ENCODE assay signal across 17 cellular contexts in genomic region chrX:22118161-22118830, GRCh38.
DNase-seq lines count a peak whose midpoint lies in the region; ATAC-seq, FAIRE-seq and TF ChIP-seq lines count a peak whose summit lies in the region.
"Had no signal": no experiment of that assay in that cellular context is flagged by ENCODE, and none has a peak within 500 bp of the region (broad histone marks: within the 10 kb centered on the region; RNA-seq: fewer than 3 reads in every experiment).

No MANE protein-coding gene starts in this region.

- no peak overlapping the region; the same call in 1 of the 2 replicates for H3K27ac Mint-ChIP-seq in GM23338
- H3K27ac Mint-ChIP-seq in activated T-helper 1 cell treated with anti-CD3 and anti-CD28 coated beads, Interleukin-12 subunit alpha, Interleukin-12 subunit beta, Interleukin-2, Interleukin-4 antibody, amounts not matched to agents 30 ng/mL and 10 ng/mL and 1 ng/mL, durations not matched to agents 14 hours and 24 hours and 36 hours: peak overlapping the region; percentile 84
- H3K27ac Mint-ChIP-seq in CD4-positive, alpha-beta T cell: no peak overlapping the region

- H3K4me2 ChIP-seq in A549: peak overlapping the region; percentile 66
- 0 out of 2 replicates have a peak overlapping the region, but pooled peaks have one; percentile 12 for H3K4me2 ChIP-seq in GM23338

- H3K27me3 ChIP-seq in GM23338 (ENCODE audit: insufficient read depth): no peaks in the 10 kb centered on the region
- no peaks in the 10 kb centered on the region for H3K27me3 ChIP-seq in CD4-positive, alpha-beta T cell (ENCODE audit: control insufficient read depth, insufficient read depth, low read length)

- no peak for TF ChIP-seq RAD21 in A549 (conservative IDR thresholded peaks at IDR 0.05 in 1 of 2, IDR thresholded peaks at IDR 0.05 in 1 of 2)

- H3K9me3 Mint-ChIP-seq in GM23338: no peaks in the 10 kb centered on the region
- H3K9me3 Mint-ChIP-seq in activated T-helper 1 cell treated with anti-CD3 and anti-CD28 coated beads, Interleukin-12 subunit alpha, Interleukin-12 subunit beta, Interleukin-2, Interleukin-4 antibody, amounts not matched to agents 30 ng/mL and 10 ng/mL and 1 ng/mL, durations not matched to agents 14 hours and 24 hours and 36 hours: no peaks in the 10 kb centered on the region
- H3K9me3 Mint-ChIP-seq in CD4-positive, alpha-beta T cell: no peaks in the 10 kb centered on the region
- H3K9me3 Mint-ChIP-seq: neural crest cell had no signal

- DNase-seq in A549 (ENCODE audit: low read depth in 1 of 2, low spot score in 1 of 2): peak in 1 of 2 experiments; percentile 33
- DNase-seq in GM23338 (ENCODE audit: low spot score): peak; percentile 17
- DNase-seq in activated T-helper 1 cell treated with anti-CD3 and anti-CD28 coated beads, Interleukin-12 subunit alpha, Interleukin-12 subunit beta, Interleukin-2, Interleukin-4 antibody, amounts not matched to agents 30 ng/mL and 10 ng/mL and 1 ng/mL, durations not matched to agents 14 hours and 24 hours and 36 hours (ENCODE audit: low spot score): no peak
- DNase-seq in iPS-NIHi7 (ENCODE audit: extremely low spot score): peak; percentile 51
- DNase-seq in EL: no peak
- DNase-seq in central memory CD4-positive, alpha-beta T cell: no peak
- DNase-seq in CD4-positive, alpha-beta T cell: no peak
- no peak for DNase-seq in HCEC 1CT
- DNase-seq: activated naive CD4-positive, alpha-beta T cell; Calu3; erythroblast; mesendoderm; NCI-H1417 treated with DMSO at 0.1 percent for 48 hours; SIG-M5 had no signal

- peak; percentile 59 to 64; a peak in 3 of 6 replicates for ATAC-seq in A549
- no peak for ATAC-seq in GM23338
- ATAC-seq in CD4-positive, alpha-beta T cell (ENCODE audit: poor library complexity): no peak
- ATAC-seq: activated CD4-positive, CD25-positive, alpha-beta regulatory T cell treated with anti-CD3 and anti-CD28 coated beads, Interleukin-2, amount 50 U/mL, for 24 hours had no signal

- H2AFZ ChIP-seq in GM23338: peak overlapping the region; percentile 28; the same call in 1 of the 2 replicates

- H3K27ac ChIP-seq in A549: peak overlapping the region; percentile 24 to 41; a peak in 2 of 6 replicates
- peak overlapping the region; percentile 61 for H3K27ac ChIP-seq in GM23338 (ENCODE audit: low read depth)
- no peak overlapping the region for H3K27ac ChIP-seq in CD4-positive, alpha-beta T cell (ENCODE audit: low read depth, low read length)
- H3K27ac ChIP-seq: HL-60 had no signal

- intact Hi-C loops in activated T-helper 1 cell treated with anti-CD3 and anti-CD28 coated beads, Interleukin-12 subunit alpha, Interleukin-12 subunit beta, Interleukin-2, Interleukin-4 antibody, amounts not matched to agents 30 ng/mL and 10 ng/mL and 1 ng/mL, durations not matched to agents 14 hours and 24 hours and 36 hours (cut with micrococcal nuclease): loop anchor here (2.0 kb wide), 1 partner anchor 51 kb away; no protein-coding TSS in a partner anchor
- intact Hi-C loops in CD4-positive, alpha-beta T cell (cut with DNase I, micrococcal nuclease): no loop called here

- TF ChIP-seq EP300 in A549 (IDR thresholded peaks at IDR 0.05): no peak

- H3K27me3 Mint-ChIP-seq in GM23338 (ENCODE audit: insufficient read depth, low read depth, poor library complexity): peaks cover 2% of the 10 kb centered on the region
- no peaks in the 10 kb centered on the region for H3K27me3 Mint-ChIP-seq in activated T-helper 1 cell treated with anti-CD3 and anti-CD28 coated beads, Interleukin-12 subunit alpha, Interleukin-12 subunit beta, Interleukin-2, Interleukin-4 antibody, amounts not matched to agents 30 ng/mL and 10 ng/mL and 1 ng/mL, durations not matched to agents 14 hours and 24 hours and 36 hours (ENCODE audit: insufficient read depth)
- no peaks in the 10 kb centered on the region for H3K27me3 Mint-ChIP-seq in CD4-positive, alpha-beta T cell

- no peaks in the 10 kb centered on the region for H3F3A ChIP-seq in GM23338 (replicated peaks; ENCODE audit: low read depth)

- no peak for FAIRE-seq in A549 (lab: Jason Lieb, UNC)

- POLR2A ChIA-PET in A549 (lab: Yijun Ruan, JAX): no interaction called here
- POLR2A ChIA-PET in CD4-positive, alpha-beta T cell (lab: Charles Lee): no interaction called here

- H3K4me3 ChIP-seq in A549: no peak overlapping the region
- H3K4me3 ChIP-seq in GM23338: no peak overlapping the region

- peaks cover 16% of the 10 kb centered on the region for H3K4me1 Mint-ChIP-seq in GM23338
- peaks cover 6% of the 10 kb centered on the region for H3K4me1 Mint-ChIP-seq in activated T-helper 1 cell treated with anti-CD3 and anti-CD28 coated beads, Interleukin-12 subunit alpha, Interleukin-12 subunit beta, Interleukin-2, Interleukin-4 antibody, amounts not matched to agents 30 ng/mL and 10 ng/mL and 1 ng/mL, durations not matched to agents 14 hours and 24 hours and 36 hours (ENCODE audit: low read depth)
- H3K4me1 Mint-ChIP-seq in CD4-positive, alpha-beta T cell (ENCODE audit: low read depth): no peaks in the 10 kb centered on the region

- TF ChIP-seq CTCF in A549 (IDR thresholded peaks at IDR 0.05) (no peak), GM23338 (conservative IDR thresholded peaks at IDR 0.05; ENCODE audit: low read depth in 2 of 2) (no peak)
- no peak for TF ChIP-seq CTCF in CD4-positive, alpha-beta T cell (IDR thresholded peaks at IDR 0.05)

- no peaks in the 10 kb centered on the region for H3K36me3 Mint-ChIP-seq in GM23338 (ENCODE audit: low read depth)
- H3K36me3 Mint-ChIP-seq in activated T-helper 1 cell treated with anti-CD3 and anti-CD28 coated beads, Interleukin-12 subunit alpha, Interleukin-12 subunit beta, Interleukin-2, Interleukin-4 antibody, amounts not matched to agents 30 ng/mL and 10 ng/mL and 1 ng/mL, durations not matched to agents 14 hours and 24 hours and 36 hours (ENCODE audit: low read depth): no peaks in the 10 kb centered on the region
- no peaks in the 10 kb centered on the region for H3K36me3 Mint-ChIP-seq in CD4-positive, alpha-beta T cell (ENCODE audit: low read depth)

- H3K9me3 ChIP-seq in A549: no peaks in the 10 kb centered on the region
- no peaks in the 10 kb centered on the region for H3K9me3 ChIP-seq in CD4-positive, alpha-beta T cell (ENCODE audit: control insufficient read depth, low read length)

- H3K4me3 Mint-ChIP-seq in GM23338: no peak overlapping the region
- no peak overlapping the region for H3K4me3 Mint-ChIP-seq in activated T-helper 1 cell treated with anti-CD3 and anti-CD28 coated beads, Interleukin-12 subunit alpha, Interleukin-12 subunit beta, Interleukin-2, Interleukin-4 antibody, amounts not matched to agents 30 ng/mL and 10 ng/mL and 1 ng/mL, durations not matched to agents 14 hours and 24 hours and 36 hours
- H3K4me3 Mint-ChIP-seq in CD4-positive, alpha-beta T cell: no peak overlapping the region
- H3K4me3 Mint-ChIP-seq: neural crest cell had no signal

- H3K4me1 ChIP-seq in A549 (peaks cover 29% of the 10 kb centered on the region), GM23338 (ENCODE audit: insufficient read depth) (no peaks in the 10 kb centered on the region; the same call in 1 of the 2 replicates)

- CTCF ChIA-PET in A549 (lab: Yijun Ruan, JAX): no interaction called here
- CTCF ChIA-PET in CD4-positive, alpha-beta T cell (lab: Charles Lee): no interaction called here

- 0 out of 2 replicates have a peak, but pooled peaks cover 3% of the 10 kb centered on the region for H3K9me2 ChIP-seq in GM23338 (ENCODE audit: insufficient read depth)

- H4K20me1 ChIP-seq in GM23338 (replicated peaks; ENCODE audit: insufficient read depth): no peaks in the 10 kb centered on the region

- WGBS in A549 (ENCODE audit: missing lambda C conversion rate): 45% methylated on average over 10 of the region's 10 CpGs

- H3K79me2 ChIP-seq in GM23338 (replicated peaks; ENCODE audit: insufficient read depth): no peaks in the 10 kb centered on the region

- TF ChIP-seq POLR2A in A549 (IDR thresholded peaks at IDR 0.05; ENCODE audit: low read length): no peak

- no peaks in the 10 kb centered on the region for H3K36me3 ChIP-seq in GM23338 (ENCODE audit: insufficient read depth)

TF ChIP-seq in A549, 52 proteins besides CTCF, POLR2A, EP300 and RAD21:
- TF ChIP-seq FOSL2 (IDR thresholded peaks at IDR 0.05) (0 out of 2 replicates have a peak, but pooled peaks have one; percentile 15), FOSL2 (CRISPR knock-in tag; IDR thresholded peaks at IDR 0.05) (peak; percentile 36; the same call in 1 of the 2 replicates), RFX5 (IDR thresholded peaks at IDR 0.05) (no peak)

TF ChIP-seq in GM23338, 12 proteins besides CTCF, POLR2A, EP300 and RAD21 (continues in another document):
- no peak for TF ChIP-seq EZH2phosphoT487 (IDR thresholded peaks at IDR 0.05; ENCODE audit: unreplicated experiment)
- TF ChIP-seq ZNF331 (CRISPR knock-in tag; IDR thresholded peaks at IDR 0.05; ENCODE audit: low read depth): no peak
- TF ChIP-seq JUNB (IDR thresholded peaks at IDR 0.05; ENCODE audit: unreplicated experiment): no peak
- TF ChIP-seq ETS1 (IDR thresholded peaks at IDR 0.05): no peak
- TF ChIP-seq ZNF114 (CRISPR knock-in tag; IDR thresholded peaks at IDR 0.05): no peak

Comparison
In these comparisons a context has a peak if more than half of its experiments do, and no peak if none do; other contexts are left out.
1. ATAC-seq: peak in A549 (2 of 2); none in GM23338 (single experiment) and CD4-positive, alpha-beta T cell (single experiment).
2. DNase-seq: peak in GM23338 (single experiment) and iPS-NIHi7 (single experiment); none in activated T-helper 1 cell treated with anti-CD3 and anti-CD28 coated beads, Interleukin-12 subunit alpha, Interleukin-12 subunit beta, Interleukin-2, Interleukin-4 antibody, amounts not matched to agents 30 ng/mL and 10 ng/mL and 1 ng/mL, durations not matched to agents 14 hours and 24 hours and 36 hours (single experiment), EL (single experiment), central memory CD4-positive, alpha-beta T cell (single experiment), CD4-positive, alpha-beta T cell (0 of 10) and HCEC 1CT (single experiment).